8 cellular contexts compared by ENCODE assay signal in the genomic region with DNA sequence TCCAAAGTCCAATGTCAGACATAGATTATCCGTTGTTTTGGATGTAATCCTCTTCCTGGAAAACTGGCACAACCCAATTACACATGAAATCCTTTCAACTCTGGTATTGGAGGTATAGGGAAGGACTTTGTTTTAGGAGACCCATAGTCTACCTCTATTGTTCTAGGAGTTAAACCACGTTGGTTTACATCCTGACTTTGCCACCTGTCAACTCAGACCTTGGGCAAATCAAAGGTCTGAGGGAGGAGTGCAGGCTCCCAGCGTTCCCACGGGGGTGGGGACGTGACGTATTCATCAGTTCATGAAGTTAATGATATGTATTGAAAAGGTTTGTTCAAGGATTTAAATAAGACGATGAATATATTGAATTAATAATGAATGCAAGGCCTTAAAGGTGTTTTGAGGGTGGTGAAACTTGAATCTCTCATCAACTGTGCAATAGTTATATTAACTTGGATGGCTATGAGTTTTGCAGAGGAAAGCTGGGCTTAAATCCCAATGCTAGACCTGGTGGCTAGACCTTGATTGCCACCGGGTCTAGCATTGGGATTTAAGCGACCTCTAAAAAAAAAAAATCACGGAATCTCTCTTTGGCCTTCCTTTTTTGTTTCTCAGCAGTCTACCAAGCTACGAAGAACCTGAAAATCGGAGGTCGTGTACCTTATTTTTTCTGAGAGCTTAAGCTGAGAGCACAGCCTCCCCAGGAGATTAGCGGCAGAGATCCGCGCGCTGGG. TPM values are rescaled to one million over a fixed set of nuclear protein-coding genes. Genes with fewer than 3 reads are reported as not detected.
DNase-seq lines count a peak whose midpoint lies in the region; ATAC-seq and TF ChIP-seq lines count a peak whose summit lies in the region.

No MANE protein-coding gene starts in this region.

- no peak for DNase-seq in AG04450 (ENCODE audit: low read depth, low spot score)
- DNase-seq in H9 = no peak
- DNase-seq in ascending aorta (ENCODE audit: low spot score in 2 of 2) = no peak
- no peak for DNase-seq in lower lobe of right lung
- DNase-seq in uterus = no peak
- DNase-seq in iPS-NIHi7 (ENCODE audit: extremely low spot score) = no peak
- DNase-seq in effector CD8-positive, alpha-beta T cell (lab: John Stamatoyannopoulos, UW) = no peak

- intact Hi-C loops in ascending aorta (cut with DNase I) = loop anchor here (5.0 kb wide), 1 partner anchor 77 kb away; no protein-coding TSS in a partner anchor
- intact Hi-C loops in lower lobe of right lung (cut with DNase I) = no loop called here
- intact Hi-C loops in uterus (cut with DNase I; ENCODE audit: low total_unique reads) = no loop called here

- H3K4me2 ChIP-seq in H9 (ENCODE audit: insufficient read depth, insufficient read length, low read length) = peak overlapping the region; percentile 40

- H3K4ac ChIP-seq in H9 (ENCODE audit: low read depth, low read length) = no peak overlapping the region

- TF ChIP-seq POLR2A in uterus (IDR thresholded peaks at IDR 0.05) = no peak

- no peak overlapping the region for H2AK5ac ChIP-seq in H9 (ENCODE audit: insufficient read length, low read length)

- ATAC-seq in lower lobe of right lung (no peak), GM18867 (IDR thresholded peaks at IDR 0.05; ENCODE audit: unreplicated experiment) (no peak)

- H3K9ac ChIP-seq in H9 (ENCODE audit: extremely low read depth, insufficient read length, low read length) = no peak overlapping the region

- H4K20me1 ChIP-seq in H9 (ENCODE audit: control insufficient read depth, insufficient read depth, insufficient read length) = no peaks in the 10 kb centered on the region

- no peak overlapping the region for H3K14ac ChIP-seq in H9 (ENCODE audit: insufficient read depth, low read length)

- CTCF ChIA-PET in AG04450 (lab: Charles Lee) = no interaction called here

- no peaks in the 10 kb centered on the region for H3K36me3 ChIP-seq in ascending aorta
- no peaks in the 10 kb centered on the region for H3K36me3 ChIP-seq in lower lobe of right lung
- H3K36me3 ChIP-seq in uterus = no peaks in the 10 kb centered on the region

- H3K4me3 ChIP-seq in AG04450 (ENCODE audit: low read depth, low read length) = peak overlapping the region; percentile 81
- peak overlapping the region; percentile 78 to 99 for H3K4me3 ChIP-seq in ascending aorta
- H3K4me3 ChIP-seq in lower lobe of right lung = peak overlapping the region; percentile 81
- peak overlapping the region; percentile 83 to 96 for H3K4me3 ChIP-seq in uterus

- H3K79me2 ChIP-seq in H9 (ENCODE audit: insufficient read depth, low read length) = no peaks in the 10 kb centered on the region

- peaks cover 1 to 4% (median 4%) of the 10 kb centered on the region in 3 experiments; a peak in 3 of 7 replicates for H3K36me3 Mint-ChIP-seq in H9 (ENCODE audit: insufficient read depth in 1 of 3, low read depth in 3 of 3)

- peak overlapping the region; percentile 82 to 90 for H3K4me3 Mint-ChIP-seq in H9

- H2BK12ac ChIP-seq in H9 (ENCODE audit: insufficient read length, low read depth, low read length) = no peak overlapping the region

- H3K4me1 ChIP-seq in H9 (ENCODE audit: insufficient read depth, low read length) (0 out of 2 replicates have a peak, but pooled peaks cover 3% of the 10 kb centered on the region), ascending aorta (peaks cover 0 to 5% of the 10 kb centered on the region in 2 donors), lower lobe of right lung (peaks cover 13% of the 10 kb centered on the region), uterus (no peaks in the 10 kb centered on the region)

- H3K27me3 ChIP-seq in AG04450 (ENCODE audit: control insufficient read depth, insufficient read depth, low read length) (no peaks in the 10 kb centered on the region), H9 (ENCODE audit: insufficient read depth, low read length) (no peaks in the 10 kb centered on the region), ascending aorta (no peaks in the 10 kb centered on the region), lower lobe of right lung (ENCODE audit: low read depth) (no peaks in the 10 kb centered on the region), uterus (no peaks in the 10 kb centered on the region)

- TF ChIP-seq CTCF in AG04450 (IDR thresholded peaks at IDR 0.05; ENCODE audit: low read depth, low read length) = no peak
- no peak for TF ChIP-seq CTCF in H9 (conservative IDR thresholded peaks at IDR 0.05)
- no peak for TF ChIP-seq CTCF in ascending aorta (IDR thresholded peaks at IDR 0.05)
- no peak for TF ChIP-seq CTCF in lower lobe of right lung (IDR thresholded peaks at IDR 0.05)
- no peak for TF ChIP-seq CTCF in uterus (IDR thresholded peaks at IDR 0.05)

- H2BK20ac ChIP-seq in H9 (ENCODE audit: low read depth, low read length, poor library complexity, severe bottlenecking) = no peak overlapping the region

- no peak overlapping the region for H3K18ac ChIP-seq in H9 (ENCODE audit: insufficient read length, low read depth, low read length)

- H3K9me3 ChIP-seq in AG04450 (ENCODE audit: control insufficient read depth, insufficient read depth, low read length) (no peaks in the 10 kb centered on the region; the same call in 1 of the 2 replicates), H9 (ENCODE audit: control insufficient read depth, low read depth, low read length) (no peaks in the 10 kb centered on the region), ascending aorta (no peaks in the 10 kb centered on the region), lower lobe of right lung (no peaks in the 10 kb centered on the region), uterus (no peaks in the 10 kb centered on the region)

- no peak overlapping the region for H3K23ac ChIP-seq in H9 (ENCODE audit: insufficient read length, low read depth, low read length)

- no peaks in the 10 kb centered on the region for H3K27me3 Mint-ChIP-seq in H9 (ENCODE audit: low read depth)

- H4K91ac ChIP-seq in H9 (ENCODE audit: insufficient read length, low read depth, low read length) = no peak overlapping the region

- H2BK15ac ChIP-seq in H9 (ENCODE audit: low read depth, low read length) = no peak overlapping the region

- POLR2A ChIA-PET in AG04450 (lab: Yijun Ruan, JAX) = interaction anchor here (1.0 to 1.1 kb wide), 3 partner anchors 20 to 86 kb away, joined by 3 to 4 read pairs (median 3); no protein-coding TSS in a partner anchor

- no peak overlapping the region for H2BK120ac ChIP-seq in H9 (ENCODE audit: low read depth, low read length, poor library complexity, severe bottlenecking)

- H3K23me2 ChIP-seq in H9 (ENCODE audit: insufficient read length, low read depth, low read length, poor library complexity, severe bottlenecking) = peaks cover 8% of the 10 kb centered on the region

- WGBS in H9 (ENCODE audit: extremely low coverage, insufficient read length, low lambda C conversion rate) = 100% methylated on average over 1 of the region's 17 CpGs

- H3T11ph ChIP-seq in H9 (ENCODE audit: low read length) = no peak overlapping the region

- H3K27ac ChIP-seq in AG04450 (ENCODE audit: low read depth, low read length) = peak overlapping the region; percentile 80
- no peak overlapping the region for H3K27ac ChIP-seq in H9 (ENCODE audit: insufficient read length, low read depth, low read length)
- peak overlapping the region; percentile 93 to 99 for H3K27ac ChIP-seq in ascending aorta
- H3K27ac ChIP-seq in lower lobe of right lung = peak overlapping the region; percentile 91
- peak overlapping the region; percentile 94 to 99 for H3K27ac ChIP-seq in uterus

- no peak overlapping the region for H3K56ac ChIP-seq in H9 (ENCODE audit: insufficient read length, low read depth, low read length)

- H3K4me1 Mint-ChIP-seq in H9 = peaks cover 14 to 18% of the 10 kb centered on the region in 2 experiments

- H3K79me1 ChIP-seq in H9 (ENCODE audit: insufficient read depth, low read depth, low read length, poor library complexity, severe bottlenecking) = no peaks in the 10 kb centered on the region

- H2AFZ ChIP-seq in H9 (ENCODE audit: low read length) = no peak overlapping the region

- H3K27ac Mint-ChIP-seq in H9 = peak overlapping the region; percentile 90 to 96 (median 91); a peak in 6 of 7 replicates

- H4K8ac ChIP-seq in H9 (replicated peaks; ENCODE audit: insufficient read length, low read depth, low read length) = no peak overlapping the region

- no peak overlapping the region for H2BK5ac ChIP-seq in H9 (ENCODE audit: insufficient read length, low read length)

- H3K9me3 Mint-ChIP-seq in H9 = no peaks in the 10 kb centered on the region; a peak in 1 of 5 replicates

- H4K5ac ChIP-seq in H9 (ENCODE audit: insufficient read length, low read depth, low read length) = no peak overlapping the region

RNA-seq across cellular contexts. Expression of a gene that starts 0.7 kb away (rescaled TPM):
- 45.5 and 60.5 TPM in 2 replicates for polyA plus RNA-seq in AG04450 (2011; rRNA removed)
- polyA minus RNA-seq in AG04450 (2011; rRNA and poly(A)+ RNA removed) = 145 and 208 TPM in 2 replicates
- 37.9 and 38.1 TPM in 2 replicates for total RNA-seq in H9 (2021)
- 25.0 TPM for total RNA-seq in ascending aorta
- 53.1 TPM for total RNA-seq in lower lobe of right lung
- 100 to 1,000 TPM in 2 of 4 donors, 10 to 100 TPM in 2; 40.9 to 158 (median 113) TPM for total RNA-seq in uterus
